ENCODE assay signal across 28 cellular contexts in genomic region chr7:5870311-5870710, GRCh38. TPM values are rescaled to one million over a fixed set of nuclear protein-coding genes. Genes with fewer than 3 reads are reported as not detected.
"Had no signal": no experiment of that assay in that cellular context is flagged by ENCODE, and none has a peak within 500 bp of the region (broad histone marks: within the 10 kb centered on the region; RNA-seq: fewer than 3 reads in every experiment).

No MANE protein-coding gene starts in this region.

- H3K4me1 Mint-ChIP-seq: activated CD4-positive, alpha-beta T cell treated with anti-CD3 and anti-CD28 coated beads, Interleukin-2, amount 10 ng/mL, durations not matched to agents 24 days and 14 days; activated naive CD4-positive, alpha-beta T cell treated with anti-CD3 and anti-CD28 coated beads, Interleukin-2, amount 50 U/mL, for 24 hours; activated naive CD8-positive, alpha-beta T cell treated with anti-CD3 and anti-CD28 coated beads, Interleukin-2, amount 10 ng/mL, durations not matched to agents 7 days and 5 days had no signal

- H3K4me3 Mint-ChIP-seq: activated CD4-positive, alpha-beta T cell treated with anti-CD3 and anti-CD28 coated beads, Interleukin-2, amount 10 ng/mL, durations not matched to agents 24 days and 14 days; activated CD8-positive, alpha-beta T cell treated with anti-CD3 and anti-CD28 coated beads for 36 hours; activated naive CD4-positive, alpha-beta T cell treated with anti-CD3 and anti-CD28 coated beads, Interleukin-2, amount 50 U/mL, for 24 hours; activated naive CD8-positive, alpha-beta T cell treated with anti-CD3 and anti-CD28 coated beads, Interleukin-2, amount 10 ng/mL, durations not matched to agents 7 days and 5 days; activated T-cell treated with anti-CD3 and anti-CD28 coated beads, Interleukin-2, amount 50 U/mL, for 72 hours had no signal

- ATAC-seq: activated CD8-positive, alpha-beta T cell treated with anti-CD3 and anti-CD28 coated beads for 36 hours; activated T-cell treated with anti-CD3 and anti-CD28 coated beads, Interleukin-2, amount 50 U/mL, for 72 hours; K562; Panc1 had no signal

- H3K27ac Mint-ChIP-seq: activated CD4-positive, alpha-beta T cell treated with anti-CD3 and anti-CD28 coated beads, Interleukin-2, amount 10 ng/mL, durations not matched to agents 24 days and 14 days; activated CD8-positive, alpha-beta T cell treated with anti-CD3 and anti-CD28 coated beads for 36 hours; activated naive CD4-positive, alpha-beta T cell treated with anti-CD3 and anti-CD28 coated beads, Interleukin-2, amount 50 U/mL, for 24 hours; activated naive CD8-positive, alpha-beta T cell treated with anti-CD3 and anti-CD28 coated beads, Interleukin-2, amount 10 ng/mL, durations not matched to agents 7 days and 5 days; activated T-cell treated with anti-CD3 and anti-CD28 coated beads, Interleukin-2, amount 50 U/mL, for 72 hours; activated T-helper 2 cell treated with anti-CD3 and anti-CD28 coated beads, Interferon-gamma antibody, Interleukin-2, Interleukin-4, amounts not matched to agents 10 μg/mL and 5 μg/mL and 100 μg/mL, durations not matched to agents 14 hours and 24 hours and 36 hours had no signal

- DNase-seq: activated CD4-positive, alpha-beta T cell treated with anti-CD3 and anti-CD28 coated beads, Interleukin-2, amount 10 ng/mL, durations not matched to agents 24 days and 14 days; activated CD4-positive, alpha-beta T cell treated with anti-CD3 and anti-CD28 coated beads, Interleukin-2, amount 50 U/mL, for 4 hours; activated CD8-positive, alpha-beta T cell treated with anti-CD3 and anti-CD28 coated beads for 36 hours; activated gamma-delta T cell; activated naive CD4-positive, alpha-beta T cell treated with Interleukin-2 at 50 U/mL for 16 hours; activated naive CD8-positive, alpha-beta T cell treated with anti-CD3 and anti-CD28 coated beads, Interleukin-2, amount 10 ng/mL, durations not matched to agents 7 days and 5 days; activated T-cell treated with anti-CD3 and anti-CD28 coated beads, Interleukin-2, amount 50 U/mL, for 1 hour; activated T-cell treated with anti-CD3 and anti-CD28 coated beads, Interleukin-2, amount 50 U/mL, for 72 hours; IMR-90; Karpas-422; NCI-H1048; NCI-H1105 treated with DMSO at 0.1 percent for 48 hours; NCI-H1436 treated with DMSO at 0.1 percent for 48 hours; NCI-H1694 treated with DMSO at 0.1 percent for 48 hours; NCI-H2029 treated with DMSO at 0.1 percent for 48 hours; NCI-H2107; NCI-H2171; NCI-H2227 treated with DMSO at 0.1 percent for 48 hours; NCI-H446; NCI-H524; NCI-H69; SHP77; SJCRH30 had no signal

- H3K9me3 Mint-ChIP-seq: activated CD4-positive, alpha-beta T cell treated with anti-CD3 and anti-CD28 coated beads, Interleukin-2, amount 10 ng/mL, durations not matched to agents 24 days and 14 days; activated CD8-positive, alpha-beta T cell treated with anti-CD3 and anti-CD28 coated beads for 36 hours; activated naive CD4-positive, alpha-beta T cell treated with anti-CD3 and anti-CD28 coated beads, Interleukin-2, amount 50 U/mL, for 24 hours; activated naive CD8-positive, alpha-beta T cell treated with anti-CD3 and anti-CD28 coated beads, Interleukin-2, amount 10 ng/mL, durations not matched to agents 7 days and 5 days; activated T-cell treated with anti-CD3 and anti-CD28 coated beads, Interleukin-2, amount 50 U/mL, for 72 hours; activated T-helper 2 cell treated with anti-CD3 and anti-CD28 coated beads, Interferon-gamma antibody, Interleukin-2, Interleukin-4, amounts not matched to agents 10 μg/mL and 5 μg/mL and 100 μg/mL, durations not matched to agents 14 hours and 24 hours and 36 hours had no signal

- H3K27me3 Mint-ChIP-seq: activated CD8-positive, alpha-beta T cell treated with anti-CD3 and anti-CD28 coated beads for 36 hours; activated naive CD4-positive, alpha-beta T cell treated with anti-CD3 and anti-CD28 coated beads, Interleukin-2, amount 50 U/mL, for 24 hours; activated naive CD8-positive, alpha-beta T cell treated with anti-CD3 and anti-CD28 coated beads, Interleukin-2, amount 10 ng/mL, durations not matched to agents 7 days and 5 days had no signal

- H3K36me3 Mint-ChIP-seq: activated naive CD8-positive, alpha-beta T cell treated with anti-CD3 and anti-CD28 coated beads, Interleukin-2, amount 10 ng/mL, durations not matched to agents 7 days and 5 days had no signal

RNA-seq across cellular contexts. Expression of gene OCM, which starts 10.3 kb away (rescaled TPM):
- polyA plus RNA-seq: adipose tissue, IMR-90, K562 had no signal
